8 cellular contexts compared by ENCODE assay signal in genomic region chr18:58671122-58671940, GRCh38. TPM values are rescaled to one million over a fixed set of nuclear protein-coding genes. Genes with fewer than 3 reads are reported as not detected.
DNase-seq lines count a peak whose midpoint lies in the region; ATAC-seq and TF ChIP-seq lines count a peak whose summit lies in the region.

A gene with protein sequence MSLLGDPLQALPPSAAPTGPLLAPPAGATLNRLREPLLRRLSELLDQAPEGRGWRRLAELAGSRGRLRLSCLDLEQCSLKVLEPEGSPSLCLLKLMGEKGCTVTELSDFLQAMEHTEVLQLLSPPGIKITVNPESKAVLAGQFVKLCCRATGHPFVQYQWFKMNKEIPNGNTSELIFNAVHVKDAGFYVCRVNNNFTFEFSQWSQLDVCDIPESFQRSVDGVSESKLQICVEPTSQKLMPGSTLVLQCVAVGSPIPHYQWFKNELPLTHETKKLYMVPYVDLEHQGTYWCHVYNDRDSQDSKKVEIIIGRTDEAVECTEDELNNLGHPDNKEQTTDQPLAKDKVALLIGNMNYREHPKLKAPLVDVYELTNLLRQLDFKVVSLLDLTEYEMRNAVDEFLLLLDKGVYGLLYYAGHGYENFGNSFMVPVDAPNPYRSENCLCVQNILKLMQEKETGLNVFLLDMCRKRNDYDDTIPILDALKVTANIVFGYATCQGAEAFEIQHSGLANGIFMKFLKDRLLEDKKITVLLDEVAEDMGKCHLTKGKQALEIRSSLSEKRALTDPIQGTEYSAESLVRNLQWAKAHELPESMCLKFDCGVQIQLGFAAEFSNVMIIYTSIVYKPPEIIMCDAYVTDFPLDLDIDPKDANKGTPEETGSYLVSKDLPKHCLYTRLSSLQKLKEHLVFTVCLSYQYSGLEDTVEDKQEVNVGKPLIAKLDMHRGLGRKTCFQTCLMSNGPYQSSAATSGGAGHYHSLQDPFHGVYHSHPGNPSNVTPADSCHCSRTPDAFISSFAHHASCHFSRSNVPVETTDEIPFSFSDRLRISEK (plus strand): TSS chr18:58671465. CDS start chr18:58671644, 179 bp downstream.

- no TSS peak for BruUV-seq in mammary epithelial cell (replicated peaks; lab: Mats Ljungman, UMichigan)

- H3K27ac ChIP-seq in mammary epithelial cell (ENCODE audit: insufficient read depth, low read depth, low read length) (peak within 1 kb of the TSS; percentile 92), spleen (peak within 1 kb of the TSS; percentile 93 to 100 (median 96))

- CTCF ChIA-PET in AG04449 (lab: Yijun Ruan, JAX) (interaction anchor here (1.0 to 2.1 kb wide), 11 partner anchors 10 to 143 kb away, joined by 3 to 9 read pairs (median 4); no protein-coding TSS in a partner anchor), mammary epithelial cell (lab: Charles Lee; ENCODE audit: low non-redundant PET) (no interaction called here)

- POLR2A ChIA-PET in AG04449 (lab: Yijun Ruan, JAX) = interaction anchor here (0.6 to 2.6 kb wide), 14 partner anchors 9 to 390 kb away, joined by 3 to 11 read pairs (median 4); no protein-coding TSS in a partner anchor

- no CpG with 5 or more reads among the region's 98 CpGs for WGBS in mammary epithelial cell (ENCODE audit: low coverage, missing lambda C conversion rate)
- WGBS in spleen, 5 donors = 0 to 20% (median 1%) methylated on average over 1 to 98 of the region's 98 CpGs

- H3K4me3 ChIP-seq in AG04449 (ENCODE audit: low read depth, low read length) (peak within 1 kb of the TSS; percentile 71), WI38 (ENCODE audit: low read depth, low read length) (peak within 1 kb of the TSS; percentile 82), mammary epithelial cell (replicated peaks in 1 of 3; ENCODE audit: insufficient read depth in 1 of 3, low read depth in 2 of 3, low read length in 3 of 3) (peak within 1 kb of the TSS; percentile 75 to 98 (median 85)), spleen (peak within 1 kb of the TSS; percentile 55 to 85 (median 62))

- no peaks in the 10 kb centered on the region for H4K20me1 ChIP-seq in mammary epithelial cell (ENCODE audit: insufficient read depth, low read length)

- DNase-seq in AG04449 (ENCODE audit: low read depth, low spot score) (no peak), NCI-H2227 treated with DMSO at 0.1 percent for 48 hours (lab: John Stamatoyannopoulos, UW) (peak; percentile 89), mammary epithelial cell (peak; percentile 89), immature natural killer cell (peak; percentile 93 to 94 (median 93)), spleen (peak; percentile 99)

- in situ Hi-C loops in mammary epithelial cell (cut with MboI; ENCODE audit: low sequenced_read_pairs in 2 of 2) = loop anchor here in 1 of 2 donors (10.0 kb wide), 1 partner anchor 147 kb away; no protein-coding TSS in a partner anchor

- H3K9me3 ChIP-seq in mammary epithelial cell (replicated peaks; ENCODE audit: insufficient read depth, low read length) = no peaks in the 10 kb centered on the region
- no peaks in the 10 kb centered on the region for H3K9me3 ChIP-seq in spleen

- intact Hi-C loops in mammary epithelial cell (cut with micrococcal nuclease) = loop anchor here (2.0 to 10.0 kb wide), 5 partner anchors 59 to 193 kb away; partner anchors contain the start of gene ZNF532
- intact Hi-C loops in spleen (cut with DNase I; ENCODE audit: low total_unique reads) = loop anchor here (5.0 kb wide), 1 partner anchor 139 kb away; no protein-coding TSS in a partner anchor

- no peaks in the 10 kb centered on the region for H3K27me3 ChIP-seq in mammary epithelial cell (ENCODE audit: insufficient read depth, low read length)
- no peaks in the 10 kb centered on the region for H3K27me3 ChIP-seq in spleen (replicated peaks in 1 of 7)

- H3K9ac ChIP-seq in mammary epithelial cell (ENCODE audit: insufficient read depth, low read length) = peak within 1 kb of the TSS; percentile 96

- H3K36me3 Mint-ChIP-seq in immature natural killer cell = peaks cover 0 to 3% (median 0%) of the 10 kb centered on the region in 3 donors

- H3K27ac Mint-ChIP-seq in immature natural killer cell = peak within 1 kb of the TSS; percentile 85 to 97 (median 90)

- ATAC-seq in GM18907 (IDR thresholded peaks at IDR 0.05; ENCODE audit: unreplicated experiment) (peak; percentile 79), HG03139 (IDR thresholded peaks at IDR 0.05; ENCODE audit: unreplicated experiment) (peak; percentile 73)

- H3K4me1 Mint-ChIP-seq in immature natural killer cell = peaks cover 40 to 55% of the 10 kb centered on the region in 2 donors

- dilution Hi-C loops in mammary epithelial cell (cut with HindIII; ENCODE audit: low sequenced_read_pairs) = no loop called here

- no peaks in the 10 kb centered on the region for H3K36me3 ChIP-seq in mammary epithelial cell (ENCODE audit: insufficient read depth, low read length)
- peaks cover 0 to 9% (median 0%) of the 10 kb centered on the region in 6 donors for H3K36me3 ChIP-seq in spleen

- peaks cover 48% of the 10 kb centered on the region for H3K79me2 ChIP-seq in mammary epithelial cell (ENCODE audit: insufficient read depth, low read length)

- peak within 1 kb of the TSS; percentile 91 for H2AFZ ChIP-seq in mammary epithelial cell (ENCODE audit: low read depth, low read length)

- H3K4me1 ChIP-seq in mammary epithelial cell (ENCODE audit: insufficient read depth, low read length) = peaks cover 50% of the 10 kb centered on the region
- peaks cover 15 to 68% (median 41%) of the 10 kb centered on the region in 6 donors for H3K4me1 ChIP-seq in spleen

- H3K9me3 Mint-ChIP-seq in immature natural killer cell = no peaks in the 10 kb centered on the region

- H3K27me3 Mint-ChIP-seq in immature natural killer cell (ENCODE audit: low read depth in 3 of 3) = peaks cover 0 to 5% (median 2%) of the 10 kb centered on the region in 3 donors

- peak within 1 kb of the TSS; percentile 88 to 95 (median 93) for H3K4me3 Mint-ChIP-seq in immature natural killer cell

- TF ChIP-seq CTCF in AG04449 (IDR thresholded peaks at IDR 0.05; ENCODE audit: insufficient read depth, low read length, missing control alignments) (no peak), WI38 (IDR thresholded peaks at IDR 0.05; ENCODE audit: low read depth, low read length) (no peak), mammary epithelial cell (conservative IDR thresholded peaks at IDR 0.05 in 1 of 2, IDR thresholded peaks at IDR 0.05 in 1 of 2; ENCODE audit: extremely low read depth in 1 of 2, insufficient read depth in 1 of 2, low read depth in 1 of 2, low read length in 2 of 2) (no peak), spleen (IDR thresholded peaks at IDR 0.05 in 8 of 11, conservative IDR thresholded peaks at IDR 0.05 in 3 of 11) (peak in 2 of 11 experiments; percentile 6 to 11)

- TF ChIP-seq POLR2A in spleen (IDR thresholded peaks at IDR 0.05) = peak; percentile 87 to 94 (median 91)

- H3K4me2 ChIP-seq in mammary epithelial cell (ENCODE audit: insufficient read depth, low read depth, low read length) = peak within 1 kb of the TSS; percentile 91

RNA-seq across cellular contexts. Expression of the gene that starts here (rescaled TPM):
- total RNA-seq in mammary epithelial cell = 10 to 100 TPM; 34.2 to 43.0 TPM
- 21.0 TPM for polyA plus RNA-seq in mammary epithelial cell
- 51.1 TPM for polyA minus RNA-seq in mammary epithelial cell
- polyA plus RNA-seq in immature natural killer cell = 10 to 100 TPM; 18.8 to 34.2 (median 30.6) TPM
- total RNA-seq in spleen = 10 to 100 TPM; 47.9 to 59.6 (median 51.3) TPM
- polyA plus RNA-seq in spleen = 10 to 100 TPM; 13.3 to 16.8 (median 15.6) TPM
